11 cellular contexts compared by ENCODE assay signal in genomic region chr17:76132574-76133338, GRCh38. TPM values are rescaled to one million over a fixed set of nuclear protein-coding genes. Genes with fewer than 3 reads are reported as not detected.
DNase-seq lines count a peak whose midpoint lies in the region; ATAC-seq and TF ChIP-seq lines count a peak whose summit lies in the region.
"Had no signal": no experiment of that assay in that cellular context is flagged by ENCODE, and none has a peak within 500 bp of the region (broad histone marks: within the 10 kb centered on the region; RNA-seq: fewer than 3 reads in every experiment).

No MANE protein-coding gene starts in this region.

- no peak overlapping the region for H4K8ac ChIP-seq in H9 (replicated peaks; ENCODE audit: insufficient read length, low read depth, low read length)
- no peak overlapping the region for H4K8ac ChIP-seq in trophoblast cell (ENCODE audit: low read depth, low read length)

- H3K4me3 ChIP-seq in esophagus squamous epithelium (peak overlapping the region in 2 of 4 donors; percentile 7 to 23), trophoblast cell (ENCODE audit: low read depth, low read length) (no peak overlapping the region)
- H3K4me3 ChIP-seq: ascending aorta, skin epidermis had no signal

- no peak overlapping the region for H2AFZ ChIP-seq in H9 (ENCODE audit: low read length)
- H2AFZ ChIP-seq in trophoblast cell (ENCODE audit: insufficient read depth, low read length, poor library complexity) = no peak overlapping the region

- H2AK5ac ChIP-seq in H9 (ENCODE audit: insufficient read length, low read length) (no peak overlapping the region), trophoblast cell (ENCODE audit: low read length) (no peak overlapping the region)

- H3K9me3 ChIP-seq in H9 (ENCODE audit: control insufficient read depth, low read depth, low read length) = no peaks in the 10 kb centered on the region
- H3K9me3 ChIP-seq in esophagus squamous epithelium = no peaks in the 10 kb centered on the region
- peaks cover 6% of the 10 kb centered on the region for H3K9me3 ChIP-seq in trophoblast cell (ENCODE audit: insufficient read depth, low read depth, low read length)
- H3K9me3 ChIP-seq: ascending aorta had no signal

- H3K4ac ChIP-seq in H9 (ENCODE audit: low read depth, low read length) (no peak overlapping the region), trophoblast cell (ENCODE audit: low read depth, low read length) (no peak overlapping the region)

- H3K56ac ChIP-seq in H9 (ENCODE audit: insufficient read length, low read depth, low read length) = no peak overlapping the region

- H3K79me1 ChIP-seq in H9 (ENCODE audit: insufficient read depth, low read depth, low read length, poor library complexity, severe bottlenecking) (no peaks in the 10 kb centered on the region), trophoblast cell (ENCODE audit: low read length) (peaks cover 5% of the 10 kb centered on the region)

- H3K14ac ChIP-seq in H9 (ENCODE audit: insufficient read depth, low read length) = no peak overlapping the region; the same call in 1 of the 2 replicates
- no peak overlapping the region for H3K14ac ChIP-seq in trophoblast cell (ENCODE audit: low read length)

- intact Hi-C loops in esophagus squamous epithelium (cut with DNase I) = no loop called here
- intact Hi-C loops in sciatic nerve (cut with DNase I) = no loop called here

- no peaks in the 10 kb centered on the region for H4K20me1 ChIP-seq in H9 (ENCODE audit: control insufficient read depth, insufficient read depth, insufficient read length)

- no peak for ATAC-seq in sciatic nerve

- DNase-seq in H9 (peak; percentile 98), NCI-H345 treated with DMSO at 0.1 percent for 48 hours (lab: John Stamatoyannopoulos, UW; ENCODE audit: unreplicated experiment) (peak; percentile 93), esophagus squamous epithelium (lab: John Stamatoyannopoulos, UW) (no peak), trophoblast cell (peak; percentile 21 to 24), sciatic nerve (ENCODE audit: low spot score) (no peak), NCI-H82 (lab: John Stamatoyannopoulos, UW) (no peak)
- DNase-seq in stimulated activated naive CD4-positive, alpha-beta T cell treated with Interleukin-2 at 50 U/mL for 16 hours (lab: John Stamatoyannopoulos, UW) = no peak
- no peak for DNase-seq in activated T-cell treated with anti-CD3 and anti-CD28 coated beads, Interleukin-2, amount 50 U/mL, for 1 hour
- DNase-seq: NCI-H446 had no signal

- H2BK20ac ChIP-seq in H9 (ENCODE audit: low read depth, low read length, poor library complexity, severe bottlenecking) = no peak overlapping the region

- no peak overlapping the region for H4K12ac ChIP-seq in trophoblast cell (ENCODE audit: low read depth, low read length)

- peaks cover 15% of the 10 kb centered on the region for H3K23me2 ChIP-seq in H9 (ENCODE audit: insufficient read length, low read depth, low read length, poor library complexity, severe bottlenecking)

- TF ChIP-seq POLR2A in esophagus squamous epithelium (IDR thresholded peaks at IDR 0.05) = no peak

- TF ChIP-seq CTCF in H9 (conservative IDR thresholded peaks at IDR 0.05) (peak; percentile 13; the same call in 1 of the 3 replicates), esophagus squamous epithelium (IDR thresholded peaks at IDR 0.05) (peak in 2 of 6 experiments; percentile 9 to 33)

- H3K27ac ChIP-seq in H9 (ENCODE audit: insufficient read length, low read depth, low read length) (no peak overlapping the region), esophagus squamous epithelium (peak overlapping the region; percentile 55 to 82 (median 64)), trophoblast cell (ENCODE audit: low read depth, low read length) (no peak overlapping the region)
- H3K27ac ChIP-seq: ascending aorta had no signal

- H3K79me2 ChIP-seq in H9 (ENCODE audit: insufficient read depth, low read length) (no peaks in the 10 kb centered on the region), trophoblast cell (ENCODE audit: control insufficient read depth, insufficient read depth, low read length, poor library complexity) (no peaks in the 10 kb centered on the region)

- H3K9me3 Mint-ChIP-seq in H9 = peaks cover 0 to 3% of the 10 kb centered on the region in 2 experiments; a peak in 2 of 5 replicates

- H2BK120ac ChIP-seq in H9 (ENCODE audit: low read depth, low read length, poor library complexity, severe bottlenecking) (no peak overlapping the region), trophoblast cell (ENCODE audit: insufficient read depth, low read length, poor library complexity) (no peak overlapping the region)

- H3K4me3 Mint-ChIP-seq in H9 = peak overlapping the region; percentile 26 to 60; a peak in 3 of 5 replicates

- H3K23ac ChIP-seq in H9 (ENCODE audit: insufficient read length, low read depth, low read length) (no peak overlapping the region), trophoblast cell (ENCODE audit: low read length) (no peak overlapping the region)

- H4K5ac ChIP-seq in H9 (ENCODE audit: insufficient read length, low read depth, low read length) = no peak overlapping the region

- peaks cover 36% of the 10 kb centered on the region for H3K27me3 Mint-ChIP-seq in H9 (ENCODE audit: low read depth)

- H2BK12ac ChIP-seq in H9 (ENCODE audit: insufficient read length, low read depth, low read length) = no peak overlapping the region
- H2BK12ac ChIP-seq in trophoblast cell (ENCODE audit: low read length) = no peak overlapping the region

- peak overlapping the region; percentile 57 for H3K4me2 ChIP-seq in H9 (ENCODE audit: insufficient read depth, insufficient read length, low read length)
- peak overlapping the region; percentile 6 for H3K4me2 ChIP-seq in trophoblast cell (ENCODE audit: low read length)

- H3T11ph ChIP-seq in H9 (ENCODE audit: low read length) = no peak overlapping the region

- peak overlapping the region in 2 of 3 experiments; percentile 24 to 36; a peak in 2 of 7 replicates for H3K27ac Mint-ChIP-seq in H9

- H3K18ac ChIP-seq in H9 (ENCODE audit: insufficient read length, low read depth, low read length) = peak overlapping the region; percentile 4
- no peak overlapping the region for H3K18ac ChIP-seq in trophoblast cell (ENCODE audit: low read length)

- H3K4me1 ChIP-seq in H9 (ENCODE audit: insufficient read depth, low read length) = peaks cover 10% of the 10 kb centered on the region
- peaks cover 13 to 62% (median 18%) of the 10 kb centered on the region in 3 donors for H3K4me1 ChIP-seq in esophagus squamous epithelium
- peaks cover 12 to 13% of the 10 kb centered on the region in 2 experiments for H3K4me1 ChIP-seq in trophoblast cell (ENCODE audit: control insufficient read depth in 1 of 2, insufficient read depth in 2 of 2, low read length in 2 of 2)
- H3K4me1 ChIP-seq: ascending aorta had no signal

- no peak overlapping the region for H4K91ac ChIP-seq in H9 (ENCODE audit: insufficient read length, low read depth, low read length)
- no peak overlapping the region for H4K91ac ChIP-seq in trophoblast cell (ENCODE audit: low read depth, low read length)

- H2BK15ac ChIP-seq in H9 (ENCODE audit: low read depth, low read length) = no peak overlapping the region

- H3K36me3 Mint-ChIP-seq in H9 (ENCODE audit: insufficient read depth in 1 of 3, low read depth in 3 of 3) = no peaks in the 10 kb centered on the region

- H2BK5ac ChIP-seq in H9 (ENCODE audit: insufficient read length, low read length) = no peak overlapping the region
- no peak overlapping the region for H2BK5ac ChIP-seq in trophoblast cell (ENCODE audit: low read depth, low read length, poor library complexity)

- H3K4me1 Mint-ChIP-seq in H9 = peaks cover 48 to 64% of the 10 kb centered on the region in 2 experiments

- H3K27me3 ChIP-seq in H9 (ENCODE audit: insufficient read depth, low read length) (peaks cover 14% of the 10 kb centered on the region; the same call in 1 of the 2 replicates), esophagus squamous epithelium (peaks cover 0 to 71% (median 2%) of the 10 kb centered on the region in 4 donors), trophoblast cell (ENCODE audit: insufficient read depth, low read length) (peaks cover 28% of the 10 kb centered on the region)
- H3K27me3 ChIP-seq: ascending aorta had no signal

- WGBS in H9 (ENCODE audit: extremely low coverage, insufficient read length, low lambda C conversion rate) = no CpG with 5 or more reads among the region's 21 CpGs
- 30 to 66% methylated on average over 2 to 5 of the region's 21 CpGs for WGBS in esophagus squamous epithelium, 2 donors
- no CpG with 5 or more reads among the region's 21 CpGs for WGBS in trophoblast cell (ENCODE audit: extremely low coverage, insufficient coverage, insufficient read length)

- H3K9ac ChIP-seq in H9 (ENCODE audit: extremely low read depth, insufficient read length, low read length) (no peak overlapping the region), trophoblast cell (ENCODE audit: low read length) (no peak overlapping the region)

- H3K36me3 ChIP-seq in esophagus squamous epithelium (no peaks in the 10 kb centered on the region), trophoblast cell (ENCODE audit: control insufficient read depth in 1 of 2, insufficient read depth in 2 of 2, low read length in 2 of 2) (no peaks in the 10 kb centered on the region)
- H3K36me3 ChIP-seq: ascending aorta had no signal

RNA-seq across cellular contexts. Expression of gene FOXJ1, which starts 8.3 kb away (rescaled TPM):
- total RNA-seq in H9 (2021) (3.7 and 4.0 TPM in 2 replicates), esophagus squamous epithelium (under 1 TPM in 2 of 4 donors, not detected in 2; 0.19 to 0.57 TPM), sciatic nerve (0.40 TPM)
- 0.07 and 0.11 TPM in 2 replicates for polyA plus RNA-seq in trophoblast cell (2013)
- total RNA-seq: ascending aorta had no signal

RNA-seq across cellular contexts. Expression of gene EXOC7, which starts 29.2 kb away (rescaled TPM):
- 160 and 162 TPM in 2 replicates for total RNA-seq in H9 (2021)
- total RNA-seq in esophagus squamous epithelium = 10 to 100 TPM; 70.3 to 84.5 (median 74.4) TPM
- 58.5 and 61.2 TPM in 2 replicates for polyA plus RNA-seq in trophoblast cell (2013)
- total RNA-seq in sciatic nerve = 125 TPM

RNA-seq across cellular contexts. Expression of gene ZACN, which starts 53.8 kb away (rescaled TPM):
- 0.09 and 0.31 TPM in 2 replicates for total RNA-seq in H9 (2021)
- total RNA-seq in esophagus squamous epithelium = not detected
- polyA plus RNA-seq in trophoblast cell (2013) = 0.05 TPM in 1 of 2 replicates, not detected in the other
- total RNA-seq in sciatic nerve = not detected
- total RNA-seq: ascending aorta had no signal

RNA-seq across cellular contexts. Expression of gene GALR2, which starts 58.2 kb away (rescaled TPM):
- total RNA-seq in H9 (2021) (0.79 and 0.81 TPM in 2 replicates), esophagus squamous epithelium (1 to 10 TPM in 1 of 4 donors, under 1 TPM in 2, not detected in 1; 0.32 to 1.6 (median 0.44) TPM), sciatic nerve (not detected)
- 0.15 and 0.19 TPM in 2 replicates for polyA plus RNA-seq in trophoblast cell (2013)

Comparison
In these comparisons a context has a peak if more than half of its experiments do, and no peak if none do; other contexts are left out.
1. DNase-seq: peak in H9 (single experiment), NCI-H345 treated with DMSO at 0.1 percent for 48 hours (single experiment) and trophoblast cell (2 of 2); none in esophagus squamous epithelium (single experiment), stimulated activated naive CD4-positive, alpha-beta T cell treated with Interleukin-2 at 50 U/mL for 16 hours (single experiment), sciatic nerve (single experiment), activated T-cell treated with anti-CD3 and anti-CD28 coated beads, Interleukin-2, amount 50 U/mL, for 1 hour (single experiment) and NCI-H82 (single experiment).
2. H3K27ac ChIP-seq: peak in esophagus squamous epithelium (4 of 4); none in H9 (single experiment) and trophoblast cell (single experiment).